13 cellular contexts compared by ENCODE assay signal in the genomic region with DNA sequence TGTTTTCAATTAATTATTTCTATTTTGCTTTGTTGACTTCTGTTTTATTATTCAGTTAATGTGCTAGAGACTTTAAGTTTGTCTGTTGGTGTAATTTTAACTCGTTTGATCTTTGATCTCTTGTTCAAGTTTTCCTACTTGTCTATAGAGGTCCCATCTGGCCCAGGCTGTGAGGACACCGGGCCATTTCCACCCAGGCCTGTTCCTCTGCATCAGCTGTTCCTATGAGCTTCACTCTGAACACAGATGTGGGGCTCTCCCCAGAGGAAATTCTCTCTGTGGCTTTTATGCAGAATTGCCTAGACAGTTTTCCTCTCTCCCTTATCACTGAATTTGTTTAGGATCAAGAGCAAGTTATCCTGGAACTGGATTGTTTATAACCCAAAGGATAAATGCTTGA.
"Had no signal": no experiment of that assay in that cellular context is flagged by ENCODE, and none has a peak within 500 bp of the region (broad histone marks: within the 10 kb centered on the region; RNA-seq: fewer than 3 reads in every experiment).

No MANE protein-coding gene starts in this region.

- H3K36me3 Mint-ChIP-seq: naive B cell had no signal

- H3K9me3 Mint-ChIP-seq: activated naive CD4-positive, alpha-beta T cell treated with anti-CD3 and anti-CD28 coated beads for 36 hours; endodermal cell; naive B cell had no signal

- H3K27me3 Mint-ChIP-seq: naive B cell had no signal

- H3K36me3 ChIP-seq: left lung, ovary, sigmoid colon, thoracic aorta had no signal

- H3K27ac Mint-ChIP-seq: endodermal cell had no signal

- H3K27ac ChIP-seq: left lung, ovary, sigmoid colon, thoracic aorta had no signal

- H3K9me3 ChIP-seq: left lung, ovary, sigmoid colon, thoracic aorta had no signal

- H3K4me3 ChIP-seq: left lung, ovary, sigmoid colon, thoracic aorta had no signal

- ATAC-seq: left lung, SK-N-SH treated with all-trans-retinoic acid at 6 μM for 48 hours had no signal

- DNase-seq: activated CD4-positive, alpha-beta T cell treated with anti-CD3 and anti-CD28 coated beads, Interleukin-2, amount 50 U/mL, for 1 hour; activated naive CD4-positive, alpha-beta T cell treated with anti-CD3 and anti-CD28 coated beads for 36 hours; endodermal cell; islet precursor cell; mammary epithelial cell; naive B cell; ovary; sigmoid colon; stimulated activated CD4-positive, alpha-beta T cell treated with anti-CD3 and anti-CD28 coated beads, Interleukin-1b, Interleukin-23, amount 100 ng/mL, for 48 hours; T-helper 2 cell had no signal

- H3K4me3 Mint-ChIP-seq: activated naive CD4-positive, alpha-beta T cell treated with anti-CD3 and anti-CD28 coated beads for 36 hours; endodermal cell had no signal

- H3K27me3 ChIP-seq: left lung, ovary, sigmoid colon had no signal
